ENCODE assay signal across 10 cellular contexts in the genomic region with DNA sequence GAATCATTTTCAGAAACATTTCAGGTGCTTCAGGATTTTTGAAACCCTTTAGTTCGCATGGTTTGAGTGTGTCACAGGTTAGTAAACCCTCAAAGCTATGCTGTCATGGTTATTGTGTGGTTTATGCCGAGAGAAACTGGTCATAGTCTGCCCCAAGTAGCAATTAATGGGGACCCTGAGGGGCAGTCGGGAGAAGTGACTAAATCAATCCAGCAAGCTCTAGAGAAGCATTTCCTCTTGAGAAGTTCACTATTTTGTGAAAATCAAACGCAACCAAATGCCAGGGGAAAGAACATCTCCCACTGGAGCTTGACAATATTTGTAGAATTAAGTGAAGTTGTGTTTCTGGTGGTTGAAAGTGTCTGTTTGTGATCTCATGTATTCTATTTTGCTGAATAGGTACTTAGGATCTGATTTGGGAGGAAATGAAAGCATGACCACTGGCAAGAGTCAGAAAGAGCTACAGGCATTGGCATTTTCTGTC.
DNase-seq lines count a peak whose midpoint lies in the region; ATAC-seq and TF ChIP-seq lines count a peak whose summit lies in the region.
"Had no signal": no experiment of that assay in that cellular context is flagged by ENCODE, and none has a peak within 500 bp of the region (broad histone marks: within the 10 kb centered on the region; RNA-seq: fewer than 3 reads in every experiment).

No MANE protein-coding gene starts in this region.

- H3K4me2 ChIP-seq in KMS-11: peak overlapping the region; percentile 91

- TF ChIP-seq POLR2A in stomach (IDR thresholded peaks at IDR 0.05) (no peak), gastrocnemius medialis (IDR thresholded peaks at IDR 0.05) (no peak)

- H3K4me1 Mint-ChIP-seq in activated CD8-positive, alpha-beta T cell treated with anti-CD3 and anti-CD28 coated beads for 36 hours (ENCODE audit: low read depth): peaks cover 39% of the 10 kb centered on the region
- H3K4me1 Mint-ChIP-seq in activated CD8-positive, alpha-beta T cell treated with anti-CD3 and anti-CD28 coated beads, Interleukin-2, amount 10 ng/mL, durations not matched to agents 7 days and 5 days (ENCODE audit: low read depth): peaks cover 17% of the 10 kb centered on the region

- TF ChIP-seq EP300 in stomach (IDR thresholded peaks at IDR 0.05): no peak

- peak; percentile 17 for ATAC-seq in activated CD8-positive, alpha-beta T cell treated with anti-CD3 and anti-CD28 coated beads for 36 hours
- ATAC-seq in activated CD8-positive, alpha-beta T cell treated with anti-CD3 and anti-CD28 coated beads, Interleukin-2, amount 10 ng/mL, durations not matched to agents 7 days and 5 days: no peak
- ATAC-seq in HG02763 (IDR thresholded peaks at IDR 0.05; ENCODE audit: unreplicated experiment) (peak; percentile 48), gastrocnemius medialis (no peak)

- H3K27ac ChIP-seq in KMS-11: peak overlapping the region; percentile 95
- peak overlapping the region in 3 of 5 donors; percentile 8 to 56 (median 27) for H3K27ac ChIP-seq in stomach
- H3K27ac ChIP-seq in gastrocnemius medialis: no peak overlapping the region
- H3K27ac ChIP-seq: colonic mucosa had no signal

- H3K79me2 ChIP-seq in KMS-11 (ENCODE audit: insufficient read depth, low read depth): no peaks in the 10 kb centered on the region

- no peak for TF ChIP-seq CTCF in activated CD8-positive, alpha-beta T cell treated with anti-CD3 and anti-CD28 coated beads for 36 hours (IDR thresholded peaks at IDR 0.05)
- TF ChIP-seq CTCF in KMS-11 (conservative IDR thresholded peaks at IDR 0.05; ENCODE audit: low read depth, low read length): no peak
- TF ChIP-seq CTCF in stomach (IDR thresholded peaks at IDR 0.05): no peak
- TF ChIP-seq CTCF in gastrocnemius medialis (IDR thresholded peaks at IDR 0.05 in 4 of 5, conservative IDR thresholded peaks at IDR 0.05 in 1 of 5): no peak

- in situ Hi-C loops in gastrocnemius medialis (cut with MboI; ENCODE audit: low sequenced_read_pairs in 4 of 4) (no loop called here), ACHN (cut with HindIII; ENCODE audit: low pct_ligation_motif_present, low pct_unique_long_range_greater_than_20kb, low sequenced_read_pairs) (no loop called here)

- H3K27me3 Mint-ChIP-seq in activated CD8-positive, alpha-beta T cell treated with anti-CD3 and anti-CD28 coated beads for 36 hours: peaks cover 5% of the 10 kb centered on the region
- peaks cover 2% of the 10 kb centered on the region for H3K27me3 Mint-ChIP-seq in activated CD8-positive, alpha-beta T cell treated with anti-CD3 and anti-CD28 coated beads, Interleukin-2, amount 10 ng/mL, durations not matched to agents 7 days and 5 days (ENCODE audit: low read depth)

- H3K9me3 ChIP-seq in stomach: no peaks in the 10 kb centered on the region
- no peaks in the 10 kb centered on the region for H3K9me3 ChIP-seq in gastrocnemius medialis
- H3K9me3 ChIP-seq: colonic mucosa had no signal

- no peak overlapping the region for H3K27ac Mint-ChIP-seq in activated CD8-positive, alpha-beta T cell treated with anti-CD3 and anti-CD28 coated beads for 36 hours
- H3K27ac Mint-ChIP-seq in activated CD8-positive, alpha-beta T cell treated with anti-CD3 and anti-CD28 coated beads, Interleukin-2, amount 10 ng/mL, durations not matched to agents 7 days and 5 days: no peak overlapping the region
- H3K27ac Mint-ChIP-seq: activated T-cell treated with anti-CD3 and anti-CD28 coated beads, Interleukin-2, amount 50 U/mL, for 24 hours had no signal

- no peaks in the 10 kb centered on the region for H3K9me3 Mint-ChIP-seq in activated CD8-positive, alpha-beta T cell treated with anti-CD3 and anti-CD28 coated beads for 36 hours
- peaks cover 3% of the 10 kb centered on the region for H3K9me3 Mint-ChIP-seq in activated CD8-positive, alpha-beta T cell treated with anti-CD3 and anti-CD28 coated beads, Interleukin-2, amount 10 ng/mL, durations not matched to agents 7 days and 5 days (ENCODE audit: insufficient read depth)
- H3K9me3 Mint-ChIP-seq: activated T-cell treated with anti-CD3 and anti-CD28 coated beads, Interleukin-2, amount 50 U/mL, for 24 hours had no signal

- no peaks in the 10 kb centered on the region for H3K27me3 ChIP-seq in KMS-11 (ENCODE audit: insufficient read depth, low read depth)
- H3K27me3 ChIP-seq in stomach: no peaks in the 10 kb centered on the region
- no peaks in the 10 kb centered on the region for H3K27me3 ChIP-seq in gastrocnemius medialis
- H3K27me3 ChIP-seq: colonic mucosa had no signal

- H2AFZ ChIP-seq in KMS-11 (ENCODE audit: low read depth): peak overlapping the region; percentile 42

- peaks cover 98% of the 10 kb centered on the region for H3K4me1 ChIP-seq in KMS-11 (ENCODE audit: low read depth, poor library complexity, severe bottlenecking)
- H3K4me1 ChIP-seq in stomach: peaks cover 3 to 29% (median 12%) of the 10 kb centered on the region in 4 donors
- no peaks in the 10 kb centered on the region for H3K4me1 ChIP-seq in gastrocnemius medialis
- H3K4me1 ChIP-seq: colonic mucosa had no signal

- peak overlapping the region; percentile 82 for H3K9ac ChIP-seq in KMS-11

- H4K20me1 ChIP-seq in KMS-11 (ENCODE audit: insufficient read depth): no peaks in the 10 kb centered on the region

- intact Hi-C loops in activated CD8-positive, alpha-beta T cell treated with anti-CD3 and anti-CD28 coated beads for 36 hours (cut with micrococcal nuclease): loop anchor here (10.0 kb wide), 1 partner anchor 109 kb away; no protein-coding TSS in a partner anchor
- intact Hi-C loops in stomach (cut with DNase I; ENCODE audit: low total_unique reads) (no loop called here), gastrocnemius medialis (cut with DNase I; ENCODE audit: low total_unique reads) (no loop called here)

- POLR2A ChIA-PET in activated CD8-positive, alpha-beta T cell treated with anti-CD3 and anti-CD28 coated beads for 36 hours (lab: Charles Lee): interaction anchor here (2.1 kb wide), 1 partner anchor 64 kb away, joined by 7 read pairs; the partner anchor contains the start of gene BACH1
- POLR2A ChIA-PET in activated CD8-positive, alpha-beta T cell treated with anti-CD3 and anti-CD28 coated beads, Interleukin-2, amount 10 ng/mL, durations not matched to agents 7 days and 5 days (lab: Charles Lee): no interaction called here

- H3K4me3 Mint-ChIP-seq in activated CD8-positive, alpha-beta T cell treated with anti-CD3 and anti-CD28 coated beads for 36 hours: no peak overlapping the region
- no peak overlapping the region for H3K4me3 Mint-ChIP-seq in activated CD8-positive, alpha-beta T cell treated with anti-CD3 and anti-CD28 coated beads, Interleukin-2, amount 10 ng/mL, durations not matched to agents 7 days and 5 days
- H3K4me3 Mint-ChIP-seq: activated T-cell treated with anti-CD3 and anti-CD28 coated beads, Interleukin-2, amount 50 U/mL, for 24 hours had no signal

- H3K36me3 Mint-ChIP-seq in activated CD8-positive, alpha-beta T cell treated with anti-CD3 and anti-CD28 coated beads for 36 hours (ENCODE audit: low read depth): no peaks in the 10 kb centered on the region
- no peaks in the 10 kb centered on the region for H3K36me3 Mint-ChIP-seq in activated CD8-positive, alpha-beta T cell treated with anti-CD3 and anti-CD28 coated beads, Interleukin-2, amount 10 ng/mL, durations not matched to agents 7 days and 5 days (ENCODE audit: low read depth)

- peak; percentile 15 for DNase-seq in activated CD8-positive, alpha-beta T cell treated with anti-CD3 and anti-CD28 coated beads for 36 hours
- no peak for DNase-seq in activated CD8-positive, alpha-beta T cell treated with anti-CD3 and anti-CD28 coated beads, Interleukin-2, amount 10 ng/mL, durations not matched to agents 7 days and 5 days
- no peak for DNase-seq in stomach
- no peak for DNase-seq in gastrocnemius medialis
- DNase-seq in kidney glomerular epithelial cell (lab: John Stamatoyannopoulos, UW): no peak
- DNase-seq in ACHN: no peak
- DNase-seq: activated T-cell treated with anti-CD3 and anti-CD28 coated beads, Interleukin-2, amount 50 U/mL, for 24 hours; colonic mucosa had no signal

- 71 to 83% (median 79%) methylated on average over 4 of the region's 4 CpGs for WGBS in stomach, 5 donors

- H3K36me3 ChIP-seq in KMS-11 (ENCODE audit: insufficient read depth): no peaks in the 10 kb centered on the region
- H3K36me3 ChIP-seq in stomach: no peaks in the 10 kb centered on the region
- no peaks in the 10 kb centered on the region for H3K36me3 ChIP-seq in gastrocnemius medialis
- H3K36me3 ChIP-seq: colonic mucosa had no signal

- H3K4me3 ChIP-seq in KMS-11 (IDR thresholded peaks at IDR 0.05; ENCODE audit: insufficient read depth, low read depth, low read length): no peak overlapping the region
- H3K4me3 ChIP-seq in stomach: no peak overlapping the region
- H3K4me3 ChIP-seq in gastrocnemius medialis: no peak overlapping the region
- H3K4me3 ChIP-seq: colonic mucosa had no signal

- CTCF ChIA-PET in activated CD8-positive, alpha-beta T cell treated with anti-CD3 and anti-CD28 coated beads for 36 hours (lab: Charles Lee): interaction anchor here (0.9 to 1.8 kb wide), 3 partner anchors 12 to 138 kb away, joined by 3 to 4 read pairs (median 3); no protein-coding TSS in a partner anchor
- CTCF ChIA-PET in activated CD8-positive, alpha-beta T cell treated with anti-CD3 and anti-CD28 coated beads, Interleukin-2, amount 10 ng/mL, durations not matched to agents 7 days and 5 days (lab: Charles Lee): interaction anchor here (0.8 kb wide), 1 partner anchor 112 kb away, joined by 3 read pairs; no protein-coding TSS in a partner anchor

Comparison
In these comparisons a context has a peak if more than half of its experiments do, and no peak if none do; other contexts are left out.
1. ATAC-seq: peak in activated CD8-positive, alpha-beta T cell treated with anti-CD3 and anti-CD28 coated beads for 36 hours (single experiment) and HG02763 (single experiment); none in activated CD8-positive, alpha-beta T cell treated with anti-CD3 and anti-CD28 coated beads, Interleukin-2, amount 10 ng/mL, durations not matched to agents 7 days and 5 days (single experiment) and gastrocnemius medialis (0 of 2).
2. H3K27ac ChIP-seq: peak in KMS-11 (single experiment) and stomach (3 of 5); none in gastrocnemius medialis (0 of 4).